Comparison of ENCODE assay signal across 8 cellular contexts in genomic region chr16:21064203-21064602, GRCh38.
"Had no signal": no experiment of that assay in that cellular context is flagged by ENCODE, and none has a peak within 500 bp of the region (broad histone marks: within the 10 kb centered on the region; RNA-seq: fewer than 3 reads in every experiment).

No MANE protein-coding gene starts in this region.

- ATAC-seq: GM12878 had no signal

- DNase-seq: GDM1, GF-D8 had no signal

- FAIRE-seq: G401.6, GM12878, GM12891, GM12892, GM18507, GM19239 had no signal

- H3K4me3 ChIP-seq: GM12878 had no signal
